8 cellular contexts compared by ENCODE assay signal in the genomic region with DNA sequence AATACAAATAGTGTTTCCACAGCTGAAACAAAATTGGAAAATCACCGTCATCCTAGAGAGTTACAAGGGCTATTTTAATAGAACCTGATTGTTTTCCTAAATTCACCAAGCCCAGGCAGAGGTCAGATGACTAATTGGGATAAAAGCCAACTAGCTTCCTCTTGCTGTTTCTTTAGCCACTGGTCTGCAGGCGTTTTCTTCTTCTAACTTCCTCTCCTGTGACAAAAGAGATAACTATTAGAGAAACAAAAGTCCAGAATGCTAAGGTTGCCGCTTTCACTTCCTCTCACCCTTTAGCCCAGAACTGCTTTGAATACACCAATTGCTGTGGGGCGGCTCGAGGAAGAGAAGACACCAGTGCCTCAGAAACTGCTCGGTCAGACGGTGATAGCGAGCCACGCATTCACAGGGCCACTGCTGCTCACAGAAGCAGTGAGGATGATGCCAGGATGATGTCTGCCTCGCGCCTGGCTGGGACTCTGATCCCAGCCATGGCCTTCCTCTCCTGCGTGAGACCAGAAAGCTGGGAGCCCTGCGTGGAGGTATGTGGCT. TPM values are rescaled to one million over a fixed set of nuclear protein-coding genes. Genes with fewer than 3 reads are reported as not detected.
DNase-seq lines count a peak whose midpoint lies in the region; ATAC-seq and TF ChIP-seq lines count a peak whose summit lies in the region.

TLR4 (plus strand) TSS at position 380 of the 552 bp plus-strand sequence; CDS start at position 450, 70 bp downstream.

- no peak for TF ChIP-seq CTCF in adrenal gland (IDR thresholded peaks at IDR 0.05)
- TF ChIP-seq CTCF in right atrium auricular region (IDR thresholded peaks at IDR 0.05), result no peak

- peak; percentile 85 for TF ChIP-seq POLR2A in adrenal gland (IDR thresholded peaks at IDR 0.05)

- 8 to 17% (median 10%) methylated on average over 5 to 13 of the region's 13 CpGs for WGBS in adrenal gland, 4 donors

- no peaks in the 10 kb centered on the region for H3K27me3 ChIP-seq in adrenal gland
- H3K27me3 ChIP-seq in right atrium auricular region, result no peaks in the 10 kb centered on the region

- H3K9me3 ChIP-seq in adrenal gland (replicated peaks in 1 of 3) (no peaks in the 10 kb centered on the region), right atrium auricular region (no peaks in the 10 kb centered on the region)

- H3K27ac ChIP-seq in adrenal gland (peak within 1 kb of the TSS; percentile 30 to 92 (median 77)), right atrium auricular region (peak within 1 kb of the TSS; percentile 83 to 84)

- peak; percentile 58 for DNase-seq in DMS153 treated with DMSO at 0.1 percent for 48 hours (lab: John Stamatoyannopoulos, UW; ENCODE audit: unreplicated experiment)
- peak; percentile 67 for DNase-seq in HS-5 (ENCODE audit: low read depth)
- DNase-seq in adrenal gland, result peak; percentile 62 to 91 (median 80)
- DNase-seq in right atrium auricular region (ENCODE audit: low spot score), result peak; percentile 84
- DNase-seq in renal cortical epithelial cell (ENCODE audit: low read depth), result peak; percentile 91
- no peak for DNase-seq in DMS53 treated with DMSO at 0.1 percent for 48 hours (lab: John Stamatoyannopoulos, UW; ENCODE audit: unreplicated experiment)
- DNase-seq in NCI-H1417 (lab: John Stamatoyannopoulos, UW), result no peak

- H3K36me3 ChIP-seq in adrenal gland (replicated peaks in 1 of 2), result no peaks in the 10 kb centered on the region
- H3K36me3 ChIP-seq in right atrium auricular region, result peaks cover 6% of the 10 kb centered on the region

- intact Hi-C loops in adrenal gland (cut with DNase I), result no loop called here

- H3K4me1 ChIP-seq in adrenal gland (replicated peaks in 1 of 2) (peaks cover 10 to 25% of the 10 kb centered on the region in 2 donors), right atrium auricular region (peaks cover 0 to 12% of the 10 kb centered on the region in 2 donors)

- peak within 1 kb of the TSS in 3 of 4 donors; percentile 31 to 52 (median 38) for H3K4me3 ChIP-seq in adrenal gland
- H3K4me3 ChIP-seq in right atrium auricular region, result peak within 1 kb of the TSS; percentile 38 to 49

- peak; percentile 99 for ATAC-seq in GM21390 (IDR thresholded peaks at IDR 0.05; ENCODE audit: unreplicated experiment)

RNA-seq across cellular contexts. Expression of gene TLR4, which starts in this region (rescaled TPM):
- total RNA-seq in adrenal gland (10 to 100 TPM; 25.8 to 65.2 (median 43.2) TPM), right atrium auricular region (10 to 100 TPM; 13.4 to 20.0 TPM), renal cortical epithelial cell (0.70 and 2.1 TPM in 2 replicates)
- polyA plus RNA-seq in adrenal gland, result 10 to 100 TPM in 1 of 3 donors, 1 to 10 TPM in 2; 5.5 to 17.6 (median 7.3) TPM

Comparison
In these comparisons a context has a peak if more than half of its experiments do, and no peak if none do; other contexts are left out.
1. DNase-seq: peak in DMS153 treated with DMSO at 0.1 percent for 48 hours (single experiment), HS-5 (single experiment), adrenal gland (7 of 7), right atrium auricular region (single experiment) and renal cortical epithelial cell (single experiment); none in DMS53 treated with DMSO at 0.1 percent for 48 hours (single experiment) and NCI-H1417 (0 of 3).